In the genomic region with DNA sequence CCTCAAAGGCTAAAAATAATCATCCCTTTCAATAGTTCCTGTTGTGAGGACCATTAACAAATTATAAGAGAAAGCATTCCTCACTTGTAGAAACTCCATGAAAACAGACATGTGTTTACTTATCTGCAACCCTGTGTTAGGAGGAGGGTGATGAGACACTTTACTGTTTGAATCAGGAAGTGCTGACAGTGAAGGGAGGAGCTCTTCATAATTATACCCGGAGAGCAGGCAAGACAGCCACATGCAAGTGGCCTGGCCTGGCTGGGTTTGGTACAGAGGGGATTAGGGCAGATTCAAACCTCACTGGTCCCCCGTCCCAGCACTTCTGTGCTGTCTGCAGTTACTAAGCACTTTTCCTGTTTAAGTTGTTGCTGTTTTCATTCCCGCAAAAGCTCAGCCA, we compare ENCODE assay signal across 17 cellular contexts.
A peak's percentile ranks its signal among the peaks of the same experiment; 100 is the strongest.
DNase-seq lines count a peak whose midpoint lies in the region; ATAC-seq and TF ChIP-seq lines count a peak whose summit lies in the region.
"Had no signal": no experiment of that assay in that cellular context is flagged by ENCODE, and none has a peak within 500 bp of the region (broad histone marks: within the 10 kb centered on the region; RNA-seq: fewer than 3 reads in every experiment).

No MANE protein-coding gene starts in this region.

- peaks cover 27 to 46% (median 34%) of the 10 kb centered on the region in 3 donors for H3K36me3 Mint-ChIP-seq in naive thymus-derived CD8-positive, alpha-beta T cell

- no TSS peak for BruUV-seq in A673 (replicated peaks; lab: Mats Ljungman, UMichigan)

- intact Hi-C loops in A673 (cut with micrococcal nuclease; ENCODE audit: unreplicated experiment): no loop called here
- intact Hi-C loops in lower lobe of right lung (cut with DNase I): no loop called here
- intact Hi-C loops in posterior vena cava (cut with DNase I): loop anchor here in 1 of 2 donors (5.0 kb wide), 1 partner anchor 306 kb away; no protein-coding TSS in a partner anchor

- no peak for TF ChIP-seq EP300 in SK-N-SH (IDR thresholded peaks at IDR 0.05; ENCODE audit: borderline replicate concordance in 1 of 2, low read depth in 1 of 2, low read length in 1 of 2)

- POLR2A ChIA-PET in A673 (lab: Charles Lee; ENCODE audit: low non-redundant PET) (no interaction called here), SK-N-SH (lab: Yijun Ruan, JAX) (no interaction called here)
- POLR2A ChIA-PET in naive thymus-derived CD8-positive, alpha-beta T cell (lab: Charles Lee): no interaction called here

- H3K4me1 Mint-ChIP-seq in naive thymus-derived CD8-positive, alpha-beta T cell: peaks cover 0 to 5% (median under 1%) of the 10 kb centered on the region in 4 donors
- H3K4me1 Mint-ChIP-seq: IgD-negative memory B cell had no signal

- no peak for TF ChIP-seq CTCF in A673 (conservative IDR thresholded peaks at IDR 0.05; ENCODE audit: low read depth, low read length)
- no peak for TF ChIP-seq CTCF in Loucy (conservative IDR thresholded peaks at IDR 0.05; ENCODE audit: low read length)
- no peak for TF ChIP-seq CTCF in SK-N-SH (IDR thresholded peaks at IDR 0.05)
- TF ChIP-seq CTCF in lower lobe of right lung (IDR thresholded peaks at IDR 0.05): no peak

- peak; percentile 60 for DNase-seq in A673 (ENCODE audit: low spot score)
- DNase-seq in SK-N-SH: peak; percentile 30
- no peak for DNase-seq in lower lobe of right lung
- DNase-seq in ACHN: no peak
- no peak for DNase-seq in naive thymus-derived CD8-positive, alpha-beta T cell
- no peak for DNase-seq in DMS79 treated with DMSO at 0.1 percent for 48 hours (lab: John Stamatoyannopoulos, UW)
- DNase-seq in posterior vena cava (ENCODE audit: low spot score): no peak
- DNase-seq: activated CD4-positive, alpha-beta T cell treated with anti-CD3 and anti-CD28 coated beads for 48 hours; brain microvascular endothelial cell; effector CD4-positive, alpha-beta T cell; NCI-H2171 treated with DMSO at 0.1 percent for 48 hours; stimulated activated CD4-positive, alpha-beta T cell treated with anti-CD3 and anti-CD28 coated beads, Interleukin-15, amount 100 ng/mL, for 24 hours had no signal

- H3K36me3 ChIP-seq in A673 (ENCODE audit: insufficient read depth, low read length, poor library complexity, severe bottlenecking): no peaks in the 10 kb centered on the region
- H3K36me3 ChIP-seq in Loucy (ENCODE audit: insufficient read depth, low read length): no peaks in the 10 kb centered on the region
- H3K36me3 ChIP-seq in SK-N-SH (replicated peaks in 1 of 2; ENCODE audit: control insufficient read depth in 1 of 2, insufficient read depth in 2 of 2, low read length in 1 of 2): no peaks in the 10 kb centered on the region
- no peaks in the 10 kb centered on the region for H3K36me3 ChIP-seq in lower lobe of right lung
- H3K36me3 ChIP-seq: brain microvascular endothelial cell had no signal

- in situ Hi-C loops in ACHN (cut with HindIII; ENCODE audit: low pct_ligation_motif_present, low pct_unique_long_range_greater_than_20kb, low sequenced_read_pairs): no loop called here

- CTCF ChIA-PET in A673 (lab: Charles Lee): no interaction called here
- CTCF ChIA-PET in SK-N-SH (lab: Yijun Ruan, JAX): interaction anchor here (0.7 to 1.4 kb wide), 3 partner anchors 17 to 42 kb away, joined by 4 to 5 read pairs (median 5); no protein-coding TSS in a partner anchor

- no peaks in the 10 kb centered on the region for H3K9me2 ChIP-seq in Loucy (replicated peaks; ENCODE audit: low read depth, low read length)
- H3K9me2 ChIP-seq in SK-N-SH: no peaks in the 10 kb centered on the region

- peaks cover 0 to 25% (median 3%) of the 10 kb centered on the region in 9 donors for H3K9me3 Mint-ChIP-seq in naive thymus-derived CD8-positive, alpha-beta T cell
- H3K9me3 Mint-ChIP-seq: activated naive CD4-positive, alpha-beta T cell treated with anti-CD3 and anti-CD28 coated beads, Interleukin-2, amount 50 U/mL, for 72 hours had no signal

- no peaks in the 10 kb centered on the region for H3K27me3 Mint-ChIP-seq in naive thymus-derived CD8-positive, alpha-beta T cell
- H3K27me3 Mint-ChIP-seq: IgD-negative memory B cell, progenitor cell of endocrine pancreas had no signal

- H3K9me3 ChIP-seq in A673 (ENCODE audit: low read depth, low read length, poor library complexity, severe bottlenecking) (peaks cover 5% of the 10 kb centered on the region), Loucy (ENCODE audit: insufficient read depth, low read depth, low read length) (no peaks in the 10 kb centered on the region), SK-N-SH (no peaks in the 10 kb centered on the region), lower lobe of right lung (no peaks in the 10 kb centered on the region)

- no peak for TF ChIP-seq RAD21 in SK-N-SH (IDR thresholded peaks at IDR 0.05; ENCODE audit: low read length)

- H4K20me1 ChIP-seq in Loucy (ENCODE audit: insufficient read depth, low read length, poor library complexity, severe bottlenecking): no peaks in the 10 kb centered on the region
- no peaks in the 10 kb centered on the region for H4K20me1 ChIP-seq in SK-N-SH (ENCODE audit: insufficient read depth)

- H3K79me2 ChIP-seq in Loucy (ENCODE audit: insufficient read depth, low read length) (no peaks in the 10 kb centered on the region), SK-N-SH (ENCODE audit: insufficient read depth) (no peaks in the 10 kb centered on the region; the same call in 1 of the 2 replicates)

- no peak overlapping the region for H3K9ac ChIP-seq in Loucy (ENCODE audit: low read depth, low read length, poor library complexity, severe bottlenecking)
- no peak overlapping the region for H3K9ac ChIP-seq in SK-N-SH

- H2AFZ ChIP-seq in Loucy (ENCODE audit: low read length) (peak overlapping the region; percentile 77), SK-N-SH (ENCODE audit: low read depth) (no peak overlapping the region)

- H3K27me3 ChIP-seq in A673 (replicated peaks; ENCODE audit: insufficient read depth, low read depth, low read length, poor library complexity) (no peaks in the 10 kb centered on the region), Loucy (ENCODE audit: insufficient read depth, low read length, poor library complexity, severe bottlenecking) (no peaks in the 10 kb centered on the region), SK-N-SH (ENCODE audit: insufficient read depth) (no peaks in the 10 kb centered on the region), lower lobe of right lung (ENCODE audit: low read depth) (no peaks in the 10 kb centered on the region)
- H3K27me3 ChIP-seq: brain microvascular endothelial cell had no signal

- H3K4me2 ChIP-seq in Loucy (ENCODE audit: low read depth, low read length, poor library complexity, severe bottlenecking): no peak overlapping the region
- H3K4me2 ChIP-seq in SK-N-SH: no peak overlapping the region

- H3K4me1 ChIP-seq in A673 (ENCODE audit: insufficient read depth, low read length, poor library complexity, severe bottlenecking) (peaks cover 8% of the 10 kb centered on the region), Loucy (ENCODE audit: insufficient read depth, low read length, poor library complexity, severe bottlenecking) (peaks cover 13% of the 10 kb centered on the region), SK-N-SH (ENCODE audit: control insufficient read depth in 1 of 2, insufficient read depth in 2 of 2, low read depth in 1 of 2, low read length in 1 of 2) (no peaks in the 10 kb centered on the region; a peak in 1 of 4 replicates), lower lobe of right lung (no peaks in the 10 kb centered on the region)

- ATAC-seq in lower lobe of right lung: no peak
- no peak for ATAC-seq in naive thymus-derived CD8-positive, alpha-beta T cell
- ATAC-seq: activated naive CD4-positive, alpha-beta T cell treated with anti-CD3 and anti-CD28 coated beads, Interleukin-2, amount 50 U/mL, for 72 hours; Panc1 had no signal

- H3F3A ChIP-seq in Loucy (ENCODE audit: low read depth) (no peaks in the 10 kb centered on the region), SK-N-SH (replicated peaks; ENCODE audit: insufficient read depth) (no peaks in the 10 kb centered on the region)

- WGBS in SK-N-SH (ENCODE audit: low lambda C conversion rate): 74% methylated on average over 3 of the region's 3 CpGs

- H3K27ac Mint-ChIP-seq in naive thymus-derived CD8-positive, alpha-beta T cell: no peak overlapping the region
- H3K27ac Mint-ChIP-seq: activated naive CD4-positive, alpha-beta T cell treated with anti-CD3 and anti-CD28 coated beads, Interleukin-2, amount 50 U/mL, for 72 hours; IgD-negative memory B cell; progenitor cell of endocrine pancreas had no signal

- H3K27ac ChIP-seq in A673 (ENCODE audit: low read depth, low read length, poor library complexity, severe bottlenecking) (no peak overlapping the region), SK-N-SH (ENCODE audit: low read depth in 2 of 2, low read length in 1 of 2) (no peak overlapping the region), lower lobe of right lung (peak overlapping the region; percentile 46)
- H3K27ac ChIP-seq: brain microvascular endothelial cell had no signal

- no peak overlapping the region for H3K4me3 Mint-ChIP-seq in naive thymus-derived CD8-positive, alpha-beta T cell
- H3K4me3 Mint-ChIP-seq: IgD-negative memory B cell had no signal

- H3K4me3 ChIP-seq in A673 (ENCODE audit: low read depth, low read length, poor library complexity, severe bottlenecking): no peak overlapping the region
- H3K4me3 ChIP-seq in Loucy (ENCODE audit: low read length, poor library complexity, severe bottlenecking): no peak overlapping the region
- H3K4me3 ChIP-seq in SK-N-SH (ENCODE audit: low read depth in 2 of 2, low read length in 1 of 2): no peak overlapping the region
- H3K4me3 ChIP-seq in lower lobe of right lung: no peak overlapping the region

TF ChIP-seq in SK-N-SH, 30 proteins besides CTCF, POLR2A, EP300 and RAD21 (continues in another document):
- TF ChIP-seq TAF1 (IDR thresholded peaks at IDR 0.05; ENCODE audit: borderline replicate concordance, low read depth, low read length) (no peak), POLR2AphosphoS5 (IDR thresholded peaks at IDR 0.05; ENCODE audit: low read depth, low read length) (no peak), TEAD4 (IDR thresholded peaks at IDR 0.05; ENCODE audit: borderline replicate concordance, insufficient read depth) (no peak)
- TF ChIP-seq, protein P1, sequence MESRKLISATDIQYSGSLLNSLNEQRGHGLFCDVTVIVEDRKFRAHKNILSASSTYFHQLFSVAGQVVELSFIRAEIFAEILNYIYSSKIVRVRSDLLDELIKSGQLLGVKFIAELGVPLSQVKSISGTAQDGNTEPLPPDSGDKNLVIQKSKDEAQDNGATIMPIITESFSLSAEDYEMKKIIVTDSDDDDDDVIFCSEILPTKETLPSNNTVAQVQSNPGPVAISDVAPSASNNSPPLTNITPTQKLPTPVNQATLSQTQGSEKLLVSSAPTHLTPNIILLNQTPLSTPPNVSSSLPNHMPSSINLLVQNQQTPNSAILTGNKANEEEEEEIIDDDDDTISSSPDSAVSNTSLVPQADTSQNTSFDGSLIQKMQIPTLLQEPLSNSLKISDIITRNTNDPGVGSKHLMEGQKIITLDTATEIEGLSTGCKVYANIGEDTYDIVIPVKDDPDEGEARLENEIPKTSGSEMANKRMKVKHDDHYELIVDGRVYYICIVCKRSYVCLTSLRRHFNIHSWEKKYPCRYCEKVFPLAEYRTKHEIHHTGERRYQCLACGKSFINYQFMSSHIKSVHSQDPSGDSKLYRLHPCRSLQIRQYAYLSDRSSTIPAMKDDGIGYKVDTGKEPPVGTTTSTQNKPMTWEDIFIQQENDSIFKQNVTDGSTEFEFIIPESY (IDR thresholded peaks at IDR 0.05; ENCODE audit: borderline replicate concordance, low read depth): no peak

Comparison
In these comparisons a context has a peak if more than half of its experiments do, and no peak if none do; other contexts are left out.
1. DNase-seq: peak in A673 (single experiment) and SK-N-SH (single experiment); none in lower lobe of right lung (single experiment), ACHN (single experiment), naive thymus-derived CD8-positive, alpha-beta T cell (0 of 10), DMS79 treated with DMSO at 0.1 percent for 48 hours (single experiment) and posterior vena cava (single experiment).